ENCODE assay signal across 8 cellular contexts in the genomic region with DNA sequence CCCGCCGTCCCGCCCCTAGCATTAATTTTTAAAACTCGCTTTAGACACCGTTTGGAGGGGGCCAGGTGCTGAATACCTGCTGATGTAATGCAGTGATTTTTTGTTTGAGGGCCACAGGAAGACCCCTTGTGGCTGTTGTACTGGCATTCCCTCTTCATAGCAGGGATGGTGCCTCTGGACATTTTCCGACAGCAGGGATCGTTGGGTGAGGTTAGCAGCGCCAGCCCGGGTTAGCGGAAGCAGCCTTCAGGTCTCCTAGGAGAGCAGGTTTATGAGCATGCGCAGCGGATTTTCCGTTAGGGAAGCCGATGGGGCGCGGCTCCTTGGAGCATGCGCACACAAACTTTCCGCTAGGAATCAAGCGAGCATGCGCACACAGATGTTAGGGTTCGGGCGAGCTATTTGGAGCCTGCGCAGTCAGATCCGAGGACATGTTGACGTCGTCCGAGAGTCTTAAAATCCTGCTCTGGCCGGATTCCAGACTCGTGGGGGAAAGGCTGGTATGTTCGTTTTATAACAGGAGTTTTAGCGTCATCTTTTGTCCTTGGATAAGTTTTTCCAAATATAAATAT. TPM values are rescaled to one million over a fixed set of nuclear protein-coding genes. Genes with fewer than 3 reads are reported as not detected.
A peak's percentile ranks its signal among the peaks of the same experiment; 100 is the strongest.
DNase-seq lines count a peak whose midpoint lies in the region; ATAC-seq and TF ChIP-seq lines count a peak whose summit lies in the region.

No MANE protein-coding gene starts in this region.

- intact Hi-C loops in left ventricle myocardium superior (cut with micrococcal nuclease) (no loop called here), posterior vena cava (cut with DNase I) (no loop called here), upper lobe of right lung (cut with DNase I) (no loop called here)

- no peaks in the 10 kb centered on the region for H3K27me3 ChIP-seq in upper lobe of right lung

- H3K27ac ChIP-seq in upper lobe of right lung, result peak overlapping the region; percentile 88

- peaks cover 11% of the 10 kb centered on the region for H3K36me3 ChIP-seq in upper lobe of right lung

- ATAC-seq in GM21786 (IDR thresholded peaks at IDR 0.05; ENCODE audit: unreplicated experiment) (peak; percentile 92), left ventricle myocardium superior (peak; percentile 99), upper lobe of right lung (peak; percentile 99)

- peak overlapping the region; percentile 65 for H3K4me3 ChIP-seq in LNCaP clone FGC (ENCODE audit: low read depth, low read length)
- peak overlapping the region; percentile 75 for H3K4me3 ChIP-seq in upper lobe of right lung

- no peaks in the 10 kb centered on the region for H3K9me3 ChIP-seq in upper lobe of right lung

- peak; percentile 94 for DNase-seq in DMS53 treated with DMSO at 0.1 percent for 48 hours (lab: John Stamatoyannopoulos, UW; ENCODE audit: unreplicated experiment)
- DNase-seq in LNCaP clone FGC (ENCODE audit: low read depth), result peak; percentile 87
- DNase-seq in T-helper 1 cell, result peak; percentile 84 to 96 (median 89)
- DNase-seq in anterior cingulate cortex (lab: John Stamatoyannopoulos, UW), result peak; percentile 40 to 94 (median 88)
- peak; percentile 96 for DNase-seq in left ventricle myocardium superior
- DNase-seq in posterior vena cava (ENCODE audit: low spot score), result peak; percentile 98
- DNase-seq in upper lobe of right lung, result peak; percentile 96

- H3K4me1 ChIP-seq in upper lobe of right lung, result peaks cover 7% of the 10 kb centered on the region

- no peak for TF ChIP-seq CTCF in LNCaP clone FGC (IDR thresholded peaks at IDR 0.05; ENCODE audit: control insufficient read depth, extremely low read depth, insufficient read depth)
- no peak for TF ChIP-seq CTCF in upper lobe of right lung (IDR thresholded peaks at IDR 0.05)

RNA-seq across cellular contexts. Expression of gene C2orf74, which starts 17.2 kb away (rescaled TPM):
- total RNA-seq in left ventricle myocardium superior (28.0 TPM), posterior vena cava (10 to 100 TPM in 1 of 2 donors, 1 to 10 TPM in 1; 6.6 to 18.6 TPM), upper lobe of right lung (15.1 TPM)

Comparison
In these comparisons a context has a peak if more than half of its experiments do, and no peak if none do; other contexts are left out.
1. Peak in every context shown above with its lines: DNase-seq, ATAC-seq, H3K4me3 ChIP-seq and H3K27ac ChIP-seq.